In genomic region chr15:47384316-47384715, GRCh38 we compare ENCODE assay signal across 11 cellular contexts.
DNase-seq lines count a peak whose midpoint lies in the region; ATAC-seq, FAIRE-seq and TF ChIP-seq lines count a peak whose summit lies in the region.
"Had no signal": no experiment of that assay in that cellular context is flagged by ENCODE, and none has a peak within 500 bp of the region (broad histone marks: within the 10 kb centered on the region; RNA-seq: fewer than 3 reads in every experiment).

No MANE protein-coding gene starts in this region.

- H3K27me3 ChIP-seq in fibroblast of lung (ENCODE audit: control insufficient read depth, insufficient read depth, low read length) (no peaks in the 10 kb centered on the region), stomach (no peaks in the 10 kb centered on the region)
- H3K27me3 ChIP-seq in naive thymus-derived CD4-positive, alpha-beta T cell (ENCODE audit: control insufficient read depth in 2 of 2, insufficient read depth in 2 of 2, low read length in 2 of 2): no peaks in the 10 kb centered on the region
- no peaks in the 10 kb centered on the region for H3K27me3 ChIP-seq in CD8-positive, alpha-beta T cell (ENCODE audit: insufficient read depth, low read length)

- WGBS in stomach, 5 donors: 40 to 59% (median 45%) methylated on average over 3 of the region's 3 CpGs

- H3K27ac ChIP-seq in fibroblast of lung (ENCODE audit: insufficient read depth, low read length) (peak overlapping the region; percentile 36), stomach (peak overlapping the region in 1 of 5 donors; percentile 14)
- H3K27ac ChIP-seq in naive thymus-derived CD4-positive, alpha-beta T cell (ENCODE audit: low read depth, low read length): no peak overlapping the region
- H3K27ac ChIP-seq in CD8-positive, alpha-beta T cell (ENCODE audit: low read depth, low read length): no peak overlapping the region
- H3K27ac ChIP-seq: lower lobe of right lung had no signal

- DNase-seq in EL (peak; percentile 73), RCC 7860 (ENCODE audit: low spot score) (peak; percentile 59), fibroblast of lung (ENCODE audit: low read depth in 2 of 2) (peak; percentile 91 to 96), omental fat pad (ENCODE audit: low spot score) (peak; percentile 36), DMS114 treated with DMSO at 0.1 percent for 48 hours (lab: John Stamatoyannopoulos, UW; ENCODE audit: unreplicated experiment) (no peak), stomach (no peak)
- no peak for DNase-seq in naive thymus-derived CD4-positive, alpha-beta T cell
- DNase-seq in CD8-positive, alpha-beta T cell: no peak
- DNase-seq: activated effector memory CD4-positive, alpha-beta T cell treated with anti-CD3 and anti-CD28 coated beads, Interleukin-2, amount 50 U/mL, for 16 hours; lower lobe of right lung had no signal

- H3K36me3 ChIP-seq in fibroblast of lung (ENCODE audit: control insufficient read depth, insufficient read depth, low read length) (no peaks in the 10 kb centered on the region), stomach (no peaks in the 10 kb centered on the region)
- H3K36me3 ChIP-seq in naive thymus-derived CD4-positive, alpha-beta T cell (ENCODE audit: control insufficient read depth in 2 of 3, insufficient read depth in 3 of 3, low read length in 3 of 3): no peaks in the 10 kb centered on the region
- no peaks in the 10 kb centered on the region for H3K36me3 ChIP-seq in CD8-positive, alpha-beta T cell (ENCODE audit: insufficient read depth, low read length)
- H3K36me3 ChIP-seq: lower lobe of right lung had no signal

- H3K4me1 Mint-ChIP-seq in naive thymus-derived CD4-positive, alpha-beta T cell: no peaks in the 10 kb centered on the region
- no peaks in the 10 kb centered on the region for H3K4me1 Mint-ChIP-seq in CD8-positive, alpha-beta T cell (ENCODE audit: low read depth)

- H3K9me3 ChIP-seq in fibroblast of lung (ENCODE audit: control insufficient read depth, insufficient read depth, low read depth, low read length) (no peaks in the 10 kb centered on the region), stomach (no peaks in the 10 kb centered on the region)
- H3K9me3 ChIP-seq in naive thymus-derived CD4-positive, alpha-beta T cell (ENCODE audit: control insufficient read depth in 2 of 3, low read length in 3 of 3): no peaks in the 10 kb centered on the region
- H3K9me3 ChIP-seq in CD8-positive, alpha-beta T cell (ENCODE audit: low read length): no peaks in the 10 kb centered on the region
- H3K9me3 ChIP-seq: lower lobe of right lung had no signal

- no peaks in the 10 kb centered on the region for H3K27me3 Mint-ChIP-seq in naive thymus-derived CD4-positive, alpha-beta T cell
- H3K27me3 Mint-ChIP-seq in CD8-positive, alpha-beta T cell (ENCODE audit: low read depth): no peaks in the 10 kb centered on the region

- TF ChIP-seq CTCF in fibroblast of lung (conservative IDR thresholded peaks at IDR 0.05 in 1 of 2, IDR thresholded peaks at IDR 0.05 in 1 of 2; ENCODE audit: low read depth in 1 of 2, low read length in 2 of 2) (no peak), omental fat pad (IDR thresholded peaks at IDR 0.05) (no peak), stomach (IDR thresholded peaks at IDR 0.05) (no peak)
- TF ChIP-seq CTCF in CD8-positive, alpha-beta T cell (IDR thresholded peaks at IDR 0.05): no peak

- no peak overlapping the region for H3K27ac Mint-ChIP-seq in naive thymus-derived CD4-positive, alpha-beta T cell
- H3K27ac Mint-ChIP-seq in CD8-positive, alpha-beta T cell: no peak overlapping the region

- no peaks in the 10 kb centered on the region for H3K36me3 Mint-ChIP-seq in naive thymus-derived CD4-positive, alpha-beta T cell
- H3K36me3 Mint-ChIP-seq in CD8-positive, alpha-beta T cell: no peaks in the 10 kb centered on the region

- H4K20me1 ChIP-seq in fibroblast of lung (ENCODE audit: control insufficient read depth, extremely low read depth, insufficient read depth, low read length): no peaks in the 10 kb centered on the region

- peak overlapping the region; percentile 7 for H2AFZ ChIP-seq in fibroblast of lung (ENCODE audit: low read length)

- H3K4me3 Mint-ChIP-seq in naive thymus-derived CD4-positive, alpha-beta T cell: no peak overlapping the region
- H3K4me3 Mint-ChIP-seq in CD8-positive, alpha-beta T cell: no peak overlapping the region

- no peaks in the 10 kb centered on the region for H3K79me2 ChIP-seq in fibroblast of lung (ENCODE audit: control insufficient read depth, insufficient read depth, low read length)

- H3K4me3 ChIP-seq in fibroblast of lung (replicated peaks in 1 of 4; ENCODE audit: control extremely low read depth in 1 of 4, insufficient read depth in 1 of 4, low read depth in 3 of 4, low read length in 4 of 4): no peak overlapping the region
- no peak overlapping the region for H3K4me3 ChIP-seq in naive thymus-derived CD4-positive, alpha-beta T cell (ENCODE audit: low read length)
- no peak overlapping the region for H3K4me3 ChIP-seq in stomach
- no peak overlapping the region for H3K4me3 ChIP-seq in CD8-positive, alpha-beta T cell (ENCODE audit: low read depth, low read length)
- H3K4me3 ChIP-seq: lower lobe of right lung had no signal

- H3K4me2 ChIP-seq in fibroblast of lung (ENCODE audit: extremely low read depth, insufficient read depth, low read length): peak overlapping the region; percentile 4

- no peak for TF ChIP-seq EP300 in stomach (IDR thresholded peaks at IDR 0.05)

- H3K4me1 ChIP-seq in fibroblast of lung (ENCODE audit: control insufficient read depth, extremely low read depth, insufficient read depth, low read length): peaks cover 6% of the 10 kb centered on the region
- no peaks in the 10 kb centered on the region for H3K4me1 ChIP-seq in naive thymus-derived CD4-positive, alpha-beta T cell (ENCODE audit: control insufficient read depth in 2 of 2, insufficient read depth in 2 of 2, low read length in 2 of 2)
- H3K4me1 ChIP-seq in stomach: peaks cover 0 to 11% (median 7%) of the 10 kb centered on the region in 4 donors
- no peaks in the 10 kb centered on the region for H3K4me1 ChIP-seq in CD8-positive, alpha-beta T cell (ENCODE audit: insufficient read depth, low read length)
- H3K4me1 ChIP-seq: lower lobe of right lung had no signal

- peaks cover 0 to 5% (median 0%) of the 10 kb centered on the region in 11 donors for H3K9me3 Mint-ChIP-seq in naive thymus-derived CD4-positive, alpha-beta T cell
- no peaks in the 10 kb centered on the region for H3K9me3 Mint-ChIP-seq in CD8-positive, alpha-beta T cell

- H3K9ac ChIP-seq in fibroblast of lung (ENCODE audit: insufficient read depth, low read length): no peak overlapping the region

- CTCF ChIA-PET in naive thymus-derived CD4-positive, alpha-beta T cell (lab: Charles Lee): no interaction called here
- CTCF ChIA-PET in CD8-positive, alpha-beta T cell (lab: Charles Lee): no interaction called here

- POLR2A ChIA-PET in naive thymus-derived CD4-positive, alpha-beta T cell (lab: Charles Lee): no interaction called here
- POLR2A ChIA-PET in CD8-positive, alpha-beta T cell (lab: Charles Lee): no interaction called here

- TF ChIP-seq POLR2A in stomach (IDR thresholded peaks at IDR 0.05): no peak

- FAIRE-seq in RCC 7860 (lab: Jason Lieb, UNC): peak; percentile 59

- ATAC-seq in omental fat pad (ENCODE audit: low FRiP score): peak; percentile 95
- no peak for ATAC-seq in naive thymus-derived CD4-positive, alpha-beta T cell
- no peak for ATAC-seq in CD8-positive, alpha-beta T cell
- ATAC-seq: Panc1 had no signal

- intact Hi-C loops in naive thymus-derived CD4-positive, alpha-beta T cell (cut with micrococcal nuclease): no loop called here
- intact Hi-C loops in stomach (cut with DNase I; ENCODE audit: low total_unique reads): no loop called here
- intact Hi-C loops in CD8-positive, alpha-beta T cell (cut with DNase I, micrococcal nuclease): no loop called here

Comparison
In these comparisons a context has a peak if more than half of its experiments do, and no peak if none do; other contexts are left out.
1. DNase-seq: peak in EL (single experiment), RCC 7860 (single experiment), fibroblast of lung (2 of 2) and omental fat pad (single experiment); none in DMS114 treated with DMSO at 0.1 percent for 48 hours (single experiment), naive thymus-derived CD4-positive, alpha-beta T cell (0 of 9), stomach (single experiment) and CD8-positive, alpha-beta T cell (0 of 7).